In the genomic region with DNA sequence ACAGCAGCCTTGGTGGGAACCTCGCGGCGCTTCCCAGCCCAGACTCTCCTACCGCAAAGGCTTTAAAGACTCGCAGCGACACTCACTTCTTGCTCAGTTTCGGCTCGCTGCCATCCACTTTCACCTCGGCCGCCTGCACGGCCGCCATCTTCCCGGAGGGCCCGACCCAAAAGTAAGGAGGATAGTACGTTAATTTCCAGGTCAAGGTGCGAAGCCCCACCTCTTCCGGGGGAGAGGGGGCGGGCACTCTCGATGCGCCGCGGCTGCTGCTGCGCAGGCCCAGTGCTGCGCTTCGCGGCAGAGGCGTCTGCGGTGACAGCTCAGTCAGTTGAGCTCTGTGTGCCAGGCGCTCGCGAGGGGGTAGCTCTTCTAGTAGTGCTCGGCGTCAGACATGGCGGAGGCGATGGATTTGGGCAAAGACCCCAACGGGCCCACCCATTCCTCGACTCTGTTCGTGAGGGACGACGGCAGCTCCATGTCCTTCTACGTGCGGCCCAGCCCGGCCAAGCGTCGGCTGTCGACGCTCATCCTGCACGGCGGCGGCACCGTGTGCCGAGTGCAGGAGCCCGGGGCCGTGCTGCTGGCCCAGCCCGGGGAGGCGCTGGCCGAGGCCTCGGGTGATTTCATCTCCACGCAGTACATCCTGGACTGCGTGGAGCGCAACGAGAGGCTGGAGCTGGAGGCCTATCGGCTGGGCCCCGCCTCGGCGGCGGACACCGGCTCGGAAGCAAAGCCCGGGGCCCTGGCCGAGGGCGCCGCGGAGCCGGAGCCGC, we compare ENCODE assay signal across 8 cellular contexts. TPM values are rescaled to one million over a fixed set of nuclear protein-coding genes. Genes with fewer than 3 reads are reported as not detected.
DNase-seq lines count a peak whose midpoint lies in the region; ATAC-seq and TF ChIP-seq lines count a peak whose summit lies in the region.

A gene (minus strand): TSS at position 174 of the 773 bp plus-strand sequence. CDS start 26 bp downstream, at position 148.
A gene with protein sequence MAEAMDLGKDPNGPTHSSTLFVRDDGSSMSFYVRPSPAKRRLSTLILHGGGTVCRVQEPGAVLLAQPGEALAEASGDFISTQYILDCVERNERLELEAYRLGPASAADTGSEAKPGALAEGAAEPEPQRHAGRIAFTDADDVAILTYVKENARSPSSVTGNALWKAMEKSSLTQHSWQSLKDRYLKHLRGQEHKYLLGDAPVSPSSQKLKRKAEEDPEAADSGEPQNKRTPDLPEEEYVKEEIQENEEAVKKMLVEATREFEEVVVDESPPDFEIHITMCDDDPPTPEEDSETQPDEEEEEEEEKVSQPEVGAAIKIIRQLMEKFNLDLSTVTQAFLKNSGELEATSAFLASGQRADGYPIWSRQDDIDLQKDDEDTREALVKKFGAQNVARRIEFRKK (plus strand): TSS at position 282 of the 773 bp plus-strand sequence. CDS start 110 bp downstream, at position 392.

- 0% methylated on average over 38 to 51 of the region's 76 CpGs for WGBS in lower leg skin, 2 donors

- no peaks in the 10 kb centered on the region for H3K9me3 ChIP-seq in duodenal mucosa (ENCODE audit: control insufficient read depth in 1 of 2, low read length in 2 of 2)

- peak in 1 of 2 donors; percentile 89 for TF ChIP-seq POLR2A in lower leg skin (IDR thresholded peaks at IDR 0.05)

- H3K36me3 ChIP-seq in duodenal mucosa (ENCODE audit: control insufficient read depth in 1 of 2, insufficient read depth in 2 of 2, low read length in 2 of 2), result peaks cover 3 to 4% of the 10 kb centered on the region in 2 donors

- H3K9ac ChIP-seq in duodenal mucosa (ENCODE audit: low read depth in 1 of 2, low read length in 2 of 2), result peak within 1 kb of the TSS; percentile 91 to 96

- CTCF ChIA-PET in activated CD4-positive, alpha-beta memory T cell treated with anti-CD3 and anti-CD28 coated beads, Interleukin-2, amount 10 ng/mL, durations not matched to agents 7 days and 5 days (lab: Charles Lee), result interaction anchor here (1.0 to 3.7 kb wide), 9 partner anchors 26 to 449 kb away, joined by 3 to 30 read pairs (median 5); a partner anchor contains a TSS

- H3K9me3 Mint-ChIP-seq in CD14-positive monocyte, result peaks cover 0 to 4% (median 0%) of the 10 kb centered on the region in 7 donors
- H3K9me3 Mint-ChIP-seq in activated CD4-positive, alpha-beta memory T cell treated with anti-CD3 and anti-CD28 coated beads, Interleukin-2, amount 10 ng/mL, durations not matched to agents 7 days and 5 days, result no peaks in the 10 kb centered on the region

- peak within 1 kb of the TSS; percentile 85 to 88 for H3K4me3 ChIP-seq in duodenal mucosa (ENCODE audit: low read depth in 1 of 2, low read length in 2 of 2)
- peak within 1 kb of the TSS; percentile 91 for H3K4me3 ChIP-seq in lower leg skin (ENCODE audit: low read depth, poor library complexity, severe bottlenecking)

- ATAC-seq in GM19397 (IDR thresholded peaks at IDR 0.05; ENCODE audit: unreplicated experiment) (peak; percentile 84), HG03571 (IDR thresholded peaks at IDR 0.05; ENCODE audit: unreplicated experiment) (peak; percentile 84)

- peaks cover 40 to 46% of the 10 kb centered on the region in 2 donors for H3K4me1 ChIP-seq in duodenal mucosa (ENCODE audit: control insufficient read depth in 1 of 2, insufficient read depth in 2 of 2, low read length in 2 of 2)

- H3K27me3 Mint-ChIP-seq in CD14-positive monocyte (ENCODE audit: low read depth in 3 of 3), result no peaks in the 10 kb centered on the region
- H3K27me3 Mint-ChIP-seq in activated CD4-positive, alpha-beta memory T cell treated with anti-CD3 and anti-CD28 coated beads, Interleukin-2, amount 10 ng/mL, durations not matched to agents 7 days and 5 days, result no peaks in the 10 kb centered on the region

- peak within 1 kb of the TSS; percentile 96 to 97 for H3K4me3 Mint-ChIP-seq in CD14-positive monocyte
- peak within 1 kb of the TSS; percentile 95 for H3K4me3 Mint-ChIP-seq in activated CD4-positive, alpha-beta memory T cell treated with anti-CD3 and anti-CD28 coated beads, Interleukin-2, amount 10 ng/mL, durations not matched to agents 7 days and 5 days

- H3K27me3 ChIP-seq in duodenal mucosa (ENCODE audit: control insufficient read depth in 1 of 2, insufficient read depth in 2 of 2, low read length in 2 of 2), result no peaks in the 10 kb centered on the region

- H3K36me3 Mint-ChIP-seq in CD14-positive monocyte, result peaks cover 25 to 27% of the 10 kb centered on the region in 2 donors
- peaks cover 62% of the 10 kb centered on the region for H3K36me3 Mint-ChIP-seq in activated CD4-positive, alpha-beta memory T cell treated with anti-CD3 and anti-CD28 coated beads, Interleukin-2, amount 10 ng/mL, durations not matched to agents 7 days and 5 days (ENCODE audit: low read depth)

- POLR2A ChIA-PET in activated CD4-positive, alpha-beta memory T cell treated with anti-CD3 and anti-CD28 coated beads, Interleukin-2, amount 10 ng/mL, durations not matched to agents 7 days and 5 days (lab: Charles Lee), result interaction anchor here (0.7 to 8.6 kb wide), 33 partner anchors 11 to 1543 kb away, joined by 3 to 184 read pairs (median 5); a partner anchor contains a TSS

- TF ChIP-seq CTCF in CD14-positive monocyte (IDR thresholded peaks at IDR 0.05) (no peak), lower leg skin (IDR thresholded peaks at IDR 0.05) (no peak)

- H3K4me1 Mint-ChIP-seq in CD14-positive monocyte, result peaks cover 40% of the 10 kb centered on the region
- peaks cover 67% of the 10 kb centered on the region for H3K4me1 Mint-ChIP-seq in activated CD4-positive, alpha-beta memory T cell treated with anti-CD3 and anti-CD28 coated beads, Interleukin-2, amount 10 ng/mL, durations not matched to agents 7 days and 5 days

- intact Hi-C loops in CD14-positive monocyte (cut with micrococcal nuclease) (loop anchor here (1.0 to 5.0 kb wide), 3 partner anchors 24 to 185 kb away; a partner anchor contains a TSS), lower leg skin (cut with DNase I; ENCODE audit: low total_unique reads) (loop anchor here (10.0 kb wide), 1 partner anchor 117 kb away; no protein-coding TSS in a partner anchor)

- peak within 1 kb of the TSS; percentile 93 to 98 (median 96) for H3K27ac Mint-ChIP-seq in CD14-positive monocyte
- H3K27ac Mint-ChIP-seq in activated CD4-positive, alpha-beta memory T cell treated with anti-CD3 and anti-CD28 coated beads, Interleukin-2, amount 10 ng/mL, durations not matched to agents 7 days and 5 days, result peak within 1 kb of the TSS; percentile 99

- peak; percentile 90 for DNase-seq in CD14-positive monocyte (ENCODE audit: low spot score)
- DNase-seq in NCI-H82 (lab: John Stamatoyannopoulos, UW), result peak; percentile 94
- DNase-seq in activated CD4-positive, alpha-beta memory T cell treated with anti-CD3 and anti-CD28 coated beads, Interleukin-2, amount 10 ng/mL, durations not matched to agents 7 days and 5 days, result peak; percentile 96
- peak; percentile 94 to 98 for DNase-seq in lower leg skin (ENCODE audit: low spot score in 2 of 2)
- peak; percentile 84 to 89 for DNase-seq in stimulated activated CD4-positive, alpha-beta T cell treated with anti-CD3 and anti-CD28 coated beads, Interleukin-4, amount 100 ng/mL, for 48 hours (ENCODE audit: low read depth in 2 of 2)

- H3K27ac ChIP-seq in duodenal mucosa (ENCODE audit: low read depth, low read length), result peak within 1 kb of the TSS; percentile 98

RNA-seq across cellular contexts. Expression of the first gene that starts in this region (rescaled TPM):
- polyA plus RNA-seq in CD14-positive monocyte, result 100 to 1,000 TPM; 116 to 150 TPM
- 100 to 1,000 TPM; 169 to 170 TPM for total RNA-seq in activated CD4-positive, alpha-beta memory T cell treated with anti-CD3 and anti-CD28 coated beads, Interleukin-2, amount 10 ng/mL, durations not matched to agents 7 days and 5 days
- 100 to 1,000 TPM in 2 of 4 donors, 10 to 100 TPM in 2; 88.6 to 110 (median 100) TPM for total RNA-seq in lower leg skin

RNA-seq across cellular contexts. Expression of the second gene that starts in this region (rescaled TPM):
- 10 to 100 TPM; 47.9 to 64.1 TPM for polyA plus RNA-seq in CD14-positive monocyte
- total RNA-seq in activated CD4-positive, alpha-beta memory T cell treated with anti-CD3 and anti-CD28 coated beads, Interleukin-2, amount 10 ng/mL, durations not matched to agents 7 days and 5 days, result 10 to 100 TPM; 92.7 to 96.2 TPM
- 10 to 100 TPM; 72.6 to 97.2 (median 85.2) TPM for total RNA-seq in lower leg skin

Comparison
In these comparisons a context has a peak if more than half of its experiments do, and no peak if none do; other contexts are left out.
1. Peak in every context shown above with its lines: DNase-seq, ATAC-seq, H3K4me3 ChIP-seq and H3K27ac ChIP-seq.